10 cellular contexts compared by ENCODE assay signal in genomic region chr19:55648657-55649578, GRCh38. TPM values are rescaled to one million over a fixed set of nuclear protein-coding genes. Genes with fewer than 3 reads are reported as not detected.
DNase-seq lines count a peak whose midpoint lies in the region; ATAC-seq, FAIRE-seq and TF ChIP-seq lines count a peak whose summit lies in the region.
"Had no signal": no experiment of that assay in that cellular context is flagged by ENCODE, and none has a peak within 500 bp of the region (broad histone marks: within the 10 kb centered on the region; RNA-seq: fewer than 3 reads in every experiment).

No MANE protein-coding gene starts in this region.

- H3K4me3 ChIP-seq in heart right ventricle (peak overlapping the region; percentile 77 to 98 (median 88)), bronchial epithelial cell (ENCODE audit: low read depth, low read length) (peak overlapping the region; percentile 76), mononuclear cell (ENCODE audit: low read length) (peak overlapping the region; percentile 52), vagina (peak overlapping the region; percentile 74 to 94)

- intact Hi-C loops in heart right ventricle (cut with DNase I) (no loop called here), left ventricle myocardium superior (cut with micrococcal nuclease) (no loop called here), vagina (cut with DNase I) (no loop called here)

- no peak for FAIRE-seq in bronchial epithelial cell (lab: Jason Lieb, UNC)

- 40 to 45% methylated on average over 34 of the region's 34 CpGs for WGBS in heart right ventricle, 2 donors

- no peak for DNase-seq in heart right ventricle
- no peak for DNase-seq in left ventricle myocardium superior
- no peak for DNase-seq in bronchial epithelial cell (ENCODE audit: low read depth)
- DNase-seq in vagina (ENCODE audit: extremely low spot score in 2 of 2), result no peak
- DNase-seq in OCI-M2 (lab: John Stamatoyannopoulos, UW; ENCODE audit: unreplicated experiment), result no peak
- DNase-seq: GF-D8, NCI-H2029 had no signal

- ATAC-seq in heart right ventricle (no peak), left ventricle myocardium superior (no peak), HG03565 (IDR thresholded peaks at IDR 0.05; ENCODE audit: unreplicated experiment) (no peak), HG03378 (IDR thresholded peaks at IDR 0.05; ENCODE audit: unreplicated experiment) (no peak)

- H3K4me1 ChIP-seq in heart right ventricle, result peaks cover 14 to 54% (median 41%) of the 10 kb centered on the region in 9 donors
- peaks cover 41% of the 10 kb centered on the region for H3K4me1 ChIP-seq in mononuclear cell (ENCODE audit: insufficient read depth, low read length)
- peaks cover 45% of the 10 kb centered on the region for H3K4me1 ChIP-seq in vagina

- no peaks in the 10 kb centered on the region for H3K27me3 ChIP-seq in heart right ventricle
- H3K27me3 ChIP-seq in bronchial epithelial cell (ENCODE audit: control insufficient read depth, insufficient read depth, low read length), result no peaks in the 10 kb centered on the region
- H3K27me3 ChIP-seq in mononuclear cell (ENCODE audit: insufficient read depth, low read length), result no peaks in the 10 kb centered on the region
- H3K27me3 ChIP-seq in vagina, result no peaks in the 10 kb centered on the region

- no peak for TF ChIP-seq CTCF in heart right ventricle (IDR thresholded peaks at IDR 0.05)
- no peak for TF ChIP-seq CTCF in bronchial epithelial cell (IDR thresholded peaks at IDR 0.05; ENCODE audit: insufficient read depth, low read length, severe bottlenecking)
- TF ChIP-seq CTCF in vagina (IDR thresholded peaks at IDR 0.05), result no peak

- TF ChIP-seq POLR2A in vagina (IDR thresholded peaks at IDR 0.05), result no peak

- H3K27ac ChIP-seq in heart right ventricle (peak overlapping the region; percentile 70 to 92 (median 88)), vagina (peak overlapping the region; percentile 85)

- peaks cover 0 to 32% (median 8%) of the 10 kb centered on the region in 9 donors for H3K36me3 ChIP-seq in heart right ventricle
- peaks cover 3% of the 10 kb centered on the region for H3K36me3 ChIP-seq in bronchial epithelial cell (ENCODE audit: control insufficient read depth, insufficient read depth, low read length)
- peaks cover 0 to 11% of the 10 kb centered on the region in 2 donors for H3K36me3 ChIP-seq in vagina

- H3K9me3 ChIP-seq in heart right ventricle, result no peaks in the 10 kb centered on the region
- H3K9me3 ChIP-seq in mononuclear cell (ENCODE audit: low read depth, low read length), result no peaks in the 10 kb centered on the region
- H3K9me3 ChIP-seq in vagina, result no peaks in the 10 kb centered on the region

RNA-seq across cellular contexts. Expression of gene CCDC106, which starts 0.9 kb away (rescaled TPM):
- 10 to 100 TPM; 12.1 to 20.0 (median 13.3) TPM for total RNA-seq in heart right ventricle
- 10 to 100 TPM; 15.3 to 29.6 TPM for polyA plus RNA-seq in heart right ventricle
- 16.8 TPM for total RNA-seq in left ventricle myocardium superior
- total RNA-seq in bronchial epithelial cell, result 2.6 and 2.9 TPM in 2 replicates
- 1.9 TPM for total RNA-seq in mononuclear cell
- total RNA-seq in vagina, result 8.3 TPM

RNA-seq across cellular contexts. Expression of gene ZNF581, which starts 5.5 kb away (rescaled TPM):
- total RNA-seq in heart right ventricle, result 10 to 100 TPM in 1 of 10 donors, 1 to 10 TPM in 9; 4.0 to 15.6 (median 6.5) TPM
- polyA plus RNA-seq in heart right ventricle, result 10 to 100 TPM in 1 of 2 donors, 1 to 10 TPM in 1; 5.6 to 10.8 TPM
- 9.4 TPM for total RNA-seq in left ventricle myocardium superior
- total RNA-seq in bronchial epithelial cell, result 9.6 and 19.2 TPM in 2 replicates
- total RNA-seq in mononuclear cell, result 19.0 TPM
- 15.5 TPM for total RNA-seq in vagina

RNA-seq across cellular contexts. Expression of gene U2AF2, which starts 5.9 kb away (rescaled TPM):
- total RNA-seq in heart right ventricle, result 100 to 1,000 TPM in 1 of 10 donors, 10 to 100 TPM in 9; 64.1 to 100 (median 72.9) TPM
- polyA plus RNA-seq in heart right ventricle, result 10 to 100 TPM; 75.5 to 90.2 TPM
- 79.9 TPM for total RNA-seq in left ventricle myocardium superior
- 121 and 140 TPM in 2 replicates for total RNA-seq in bronchial epithelial cell
- 55.6 TPM for total RNA-seq in mononuclear cell
- total RNA-seq in vagina, result 145 TPM

RNA-seq across cellular contexts. Expression of gene ZNF580, which starts 8.1 kb away (rescaled TPM):
- total RNA-seq in heart right ventricle (10 to 100 TPM; 16.6 to 24.9 (median 21.1) TPM), left ventricle myocardium superior (12.3 TPM), bronchial epithelial cell (2.4 and 2.7 TPM in 2 replicates), mononuclear cell (14.4 TPM), vagina (30.9 TPM)
- 10 to 100 TPM; 16.5 to 29.9 TPM for polyA plus RNA-seq in heart right ventricle

RNA-seq across cellular contexts. Expression of gene ZNF784, which starts 24.6 kb away (rescaled TPM):
- total RNA-seq in heart right ventricle (10 to 100 TPM in 8 of 10 donors, 1 to 10 TPM in 2; 8.9 to 16.4 (median 12.2) TPM), left ventricle myocardium superior (13.4 TPM), bronchial epithelial cell (5.0 and 5.1 TPM in 2 replicates), mononuclear cell (6.3 TPM), vagina (5.2 TPM)
- polyA plus RNA-seq in heart right ventricle, result 1 to 10 TPM; 6.4 to 9.9 TPM
